Comparison of ENCODE assay signal across 15 cellular contexts in genomic region chr4:170623899-170624298, GRCh38.
"Had no signal": no experiment of that assay in that cellular context is flagged by ENCODE, and none has a peak within 500 bp of the region (broad histone marks: within the 10 kb centered on the region; RNA-seq: fewer than 3 reads in every experiment).

No MANE protein-coding gene starts in this region.

- H3K27me3 Mint-ChIP-seq: activated T-helper 17 cell treated with anti-CD3 and anti-CD28 coated beads, Interleukin-2, amount 50 U/mL, for 72 hours; central memory CD8-positive, alpha-beta T cell had no signal

- H3K9me3 ChIP-seq: ovary, thoracic aorta had no signal

- H3K27me3 ChIP-seq: brain microvascular endothelial cell, heart right ventricle, ovary had no signal

- H3K36me3 Mint-ChIP-seq: stimulated activated effector memory CD8-positive, alpha-beta T cell treated with anti-CD3 and anti-CD28 coated beads, Interleukin-12 subunit alpha, Interleukin-12 subunit beta, amount 100 ng/mL, for 72 hours had no signal

- H3K4me3 Mint-ChIP-seq: activated T-helper 17 cell treated with anti-CD3 and anti-CD28 coated beads, Interleukin-2, amount 50 U/mL, for 72 hours; central memory CD8-positive, alpha-beta T cell; mesothelial cell of epicardium; stimulated activated effector memory CD8-positive, alpha-beta T cell treated with anti-CD3 and anti-CD28 coated beads, Interleukin-12 subunit alpha, Interleukin-12 subunit beta, amount 100 ng/mL, for 72 hours; T-helper 2 cell treated with Interferon-gamma antibody and Interleukin-4, amounts not matched to agents 5 μg/mL and 100 μg/mL, for 36 hours had no signal

- H3K4me1 Mint-ChIP-seq: activated T-helper 17 cell treated with anti-CD3 and anti-CD28 coated beads, Interleukin-2, amount 50 U/mL, for 72 hours; central memory CD8-positive, alpha-beta T cell; stimulated activated effector memory CD8-positive, alpha-beta T cell treated with anti-CD3 and anti-CD28 coated beads, Interleukin-12 subunit alpha, Interleukin-12 subunit beta, amount 100 ng/mL, for 72 hours had no signal

- H3K36me3 ChIP-seq: brain microvascular endothelial cell, heart right ventricle, ovary, thoracic aorta had no signal

- H3K4me1 ChIP-seq: heart right ventricle had no signal

- ATAC-seq: activated T-helper 17 cell treated with anti-CD3 and anti-CD28 coated beads, Interleukin-2, amount 50 U/mL, for 72 hours; heart right ventricle; stimulated activated effector memory CD8-positive, alpha-beta T cell treated with anti-CD3 and anti-CD28 coated beads, Interleukin-12 subunit alpha, Interleukin-12 subunit beta, amount 100 ng/mL, for 72 hours had no signal

- H3K4me3 ChIP-seq: heart right ventricle, ovary, thoracic aorta had no signal

- DNase-seq: activated CD4-positive, alpha-beta T cell treated with anti-CD3 and anti-CD28 coated beads, Interleukin-2, amount 50 U/mL, for 48 hours; activated CD4-positive, CD25-positive, alpha-beta regulatory T cell treated with anti-CD3 and anti-CD28 coated beads, Interleukin-2, amount 50 U/mL, for 72 hours; activated naive CD4-positive, alpha-beta T cell treated with Interleukin-2 at 50 U/mL for 16 hours; anterior cingulate cortex; brain microvascular endothelial cell; effector CD8-positive, alpha-beta T cell; heart right ventricle; ovary; stimulated activated CD4-positive, alpha-beta T cell treated with anti-CD3 and anti-CD28 coated beads, Interleukin-12 subunit alpha, Interleukin-12 subunit beta, amount 100 ng/mL, for 4 hours had no signal

- H3K27ac ChIP-seq: brain microvascular endothelial cell, heart right ventricle, ovary, thoracic aorta had no signal

- H3K27ac Mint-ChIP-seq: activated T-helper 17 cell treated with anti-CD3 and anti-CD28 coated beads, Interleukin-2, amount 50 U/mL, for 72 hours; mesothelial cell of epicardium; stimulated activated effector memory CD8-positive, alpha-beta T cell treated with anti-CD3 and anti-CD28 coated beads, Interleukin-12 subunit alpha, Interleukin-12 subunit beta, amount 100 ng/mL, for 72 hours; T-helper 2 cell treated with Interferon-gamma antibody and Interleukin-4, amounts not matched to agents 5 μg/mL and 100 μg/mL, for 36 hours had no signal
